ENCODE assay signal across 1 cellular context in genomic region chr12:2064078-2064507, GRCh38.
TF ChIP-seq lines count a peak whose summit lies in the region.

No MANE protein-coding gene starts in this region.

TF ChIP-seq in WTC11, 78 proteins besides CTCF, POLR2A, EP300 and RAD21 (continued from another document):
- TF ChIP-seq ERG (CRISPR knock-in tag; IDR thresholded peaks at IDR 0.05) (no peak), CBFB (CRISPR knock-in tag; IDR thresholded peaks at IDR 0.05; ENCODE audit: low read depth) (no peak), ZNF425 (CRISPR knock-in tag; conservative IDR thresholded peaks at IDR 0.05) (no peak), PRRX2 (CRISPR knock-in tag; IDR thresholded peaks at IDR 0.05) (no peak), AR (CRISPR knock-in tag; IDR thresholded peaks at IDR 0.05) (no peak), TCF7 (CRISPR knock-in tag; IDR thresholded peaks at IDR 0.05; ENCODE audit: low read depth) (no peak), MYBL2 (CRISPR knock-in tag; IDR thresholded peaks at IDR 0.05) (no peak), IRF2 (CRISPR knock-in tag; IDR thresholded peaks at IDR 0.05; ENCODE audit: borderline replicate concordance, low read depth) (no peak), ZNF396 (CRISPR knock-in tag; IDR thresholded peaks at IDR 0.05; ENCODE audit: borderline replicate concordance) (no peak)
